In genomic region chr13:40318366-40318765, GRCh38 we compare ENCODE assay signal across 12 cellular contexts.
DNase-seq lines count a peak whose midpoint lies in the region; ATAC-seq and TF ChIP-seq lines count a peak whose summit lies in the region.
"Had no signal": no experiment of that assay in that cellular context is flagged by ENCODE, and none has a peak within 500 bp of the region (broad histone marks: within the 10 kb centered on the region; RNA-seq: fewer than 3 reads in every experiment).

No MANE protein-coding gene starts in this region.

- H2AK5ac ChIP-seq in mesenchymal stem cell (ENCODE audit: low read length, severe bottlenecking) = no peak overlapping the region

- H3K9ac ChIP-seq in mesenchymal stem cell (ENCODE audit: low read length) = no peak overlapping the region

- ATAC-seq in left cardiac atrium (peak; percentile 42 to 48), HG02840 (IDR thresholded peaks at IDR 0.05; ENCODE audit: low FRiP score, unreplicated experiment) (no peak)

- H3K27me3 ChIP-seq in mesenchymal stem cell (ENCODE audit: control insufficient read depth in 1 of 2, insufficient read depth in 1 of 2, low read length in 2 of 2) = peaks cover 0 to 3% of the 10 kb centered on the region in 2 experiments

- peaks cover 2% of the 10 kb centered on the region for H3K9me3 Mint-ChIP-seq in activated naive CD4-positive, alpha-beta T cell treated with anti-CD3 and anti-CD28 coated beads for 36 hours

- no peak overlapping the region for H4K91ac ChIP-seq in mesenchymal stem cell (ENCODE audit: low read length)

- H3K27ac ChIP-seq in OCI-LY7 (ENCODE audit: low read depth, low read length, poor library complexity, severe bottlenecking) (no peak overlapping the region), mesenchymal stem cell (ENCODE audit: low read length, poor library complexity, severe bottlenecking) (no peak overlapping the region)

- no peaks in the 10 kb centered on the region for H3K79me1 ChIP-seq in mesenchymal stem cell (replicated peaks; ENCODE audit: low read length, poor library complexity, severe bottlenecking)

- no peak overlapping the region for H3K4me3 Mint-ChIP-seq in activated naive CD4-positive, alpha-beta T cell treated with anti-CD3 and anti-CD28 coated beads for 36 hours
- H3K4me3 Mint-ChIP-seq: brain had no signal

- H2BK15ac ChIP-seq in mesenchymal stem cell (ENCODE audit: low read depth, poor library complexity, severe bottlenecking) = no peak overlapping the region

- no peak overlapping the region for H4K8ac ChIP-seq in mesenchymal stem cell (ENCODE audit: low read length)

- no peak overlapping the region for H2BK12ac ChIP-seq in mesenchymal stem cell (ENCODE audit: low read length in 2 of 2)

- no peak overlapping the region for H3K18ac ChIP-seq in mesenchymal stem cell (ENCODE audit: low read depth in 1 of 2, low read length in 2 of 2)

- no peak for TF ChIP-seq CTCF in OCI-LY7 (conservative IDR thresholded peaks at IDR 0.05; ENCODE audit: low read length)

- CTCF ChIA-PET in activated naive CD4-positive, alpha-beta T cell treated with anti-CD3 and anti-CD28 coated beads for 36 hours (lab: Charles Lee) = interaction anchor here (0.8 to 0.9 kb wide), 2 partner anchors 48 to 118 kb away, joined by 3 read pairs; no protein-coding TSS in a partner anchor
- CTCF ChIA-PET in OCI-LY7 (lab: Charles Lee; ENCODE audit: unreplicated experiment) = no interaction called here

- H2BK5ac ChIP-seq in mesenchymal stem cell (ENCODE audit: low read depth, low read length, poor library complexity, severe bottlenecking) = no peak overlapping the region

- H3K14ac ChIP-seq in mesenchymal stem cell (ENCODE audit: low read length in 2 of 2) = no peak overlapping the region

- peaks cover 2% of the 10 kb centered on the region for H3K36me3 Mint-ChIP-seq in activated naive CD4-positive, alpha-beta T cell treated with anti-CD3 and anti-CD28 coated beads for 36 hours (ENCODE audit: low read depth)

- H3K4me1 Mint-ChIP-seq in activated naive CD4-positive, alpha-beta T cell treated with anti-CD3 and anti-CD28 coated beads for 36 hours (ENCODE audit: low read depth) = peaks cover 64% of the 10 kb centered on the region

- H3K4me2 ChIP-seq in OCI-LY7 (ENCODE audit: low read length) = peak overlapping the region; percentile 13
- no peak overlapping the region for H3K4me2 ChIP-seq in mesenchymal stem cell (ENCODE audit: low read length, poor library complexity, severe bottlenecking)

- H3K27me3 Mint-ChIP-seq in activated naive CD4-positive, alpha-beta T cell treated with anti-CD3 and anti-CD28 coated beads for 36 hours (ENCODE audit: low read depth) = no peaks in the 10 kb centered on the region

- H3K4me1 ChIP-seq in OCI-LY7 (ENCODE audit: insufficient read depth, low read length, poor library complexity, severe bottlenecking) (peaks cover 28% of the 10 kb centered on the region), mesenchymal stem cell (ENCODE audit: control insufficient read depth, insufficient read depth, low read depth, low read length) (no peaks in the 10 kb centered on the region)

- H3K36me3 ChIP-seq in OCI-LY7 (ENCODE audit: insufficient read depth, low read length) (no peaks in the 10 kb centered on the region), mesenchymal stem cell (ENCODE audit: control insufficient read depth in 1 of 2, insufficient read depth in 2 of 2, low read depth in 1 of 2, low read length in 2 of 2) (no peaks in the 10 kb centered on the region)

- no peak overlapping the region for H3K23ac ChIP-seq in mesenchymal stem cell (ENCODE audit: low read length in 2 of 2)

- H3K9me3 ChIP-seq in OCI-LY7 (ENCODE audit: low read length) (no peaks in the 10 kb centered on the region), mesenchymal stem cell (ENCODE audit: control insufficient read depth, low read length) (peaks cover 8% of the 10 kb centered on the region)

- no peak overlapping the region for H3K4ac ChIP-seq in mesenchymal stem cell (ENCODE audit: low read depth in 1 of 2, low read length in 2 of 2)

- no peak overlapping the region for H3K4me3 ChIP-seq in OCI-LY7 (ENCODE audit: low read depth, low read length, poor library complexity, severe bottlenecking)
- H3K4me3 ChIP-seq in mesenchymal stem cell (ENCODE audit: insufficient read depth in 1 of 2, low read depth in 1 of 2, low read length in 2 of 2) = no peak overlapping the region

- no peaks in the 10 kb centered on the region for H3K9me2 ChIP-seq in OCI-LY7 (ENCODE audit: insufficient read depth, low read length)

- POLR2A ChIA-PET in OCI-LY7 (lab: Charles Lee) = interaction anchor here (0.9 kb wide), 1 partner anchor 10 kb away, joined by 3 read pairs; no protein-coding TSS in a partner anchor

- no peak overlapping the region for H2BK120ac ChIP-seq in mesenchymal stem cell (ENCODE audit: low read depth, low read length)

- 79% methylated on average over 2 of the region's 2 CpGs for WGBS in mesenchymal stem cell

- H4K20me1 ChIP-seq in OCI-LY7 (ENCODE audit: insufficient read depth, low read length) = no peaks in the 10 kb centered on the region

- intact Hi-C loops in activated naive CD4-positive, alpha-beta T cell treated with anti-CD3 and anti-CD28 coated beads for 36 hours (cut with micrococcal nuclease) = loop anchor here (5.0 kb wide), 1 partner anchor 169 kb away; no protein-coding TSS in a partner anchor
- intact Hi-C loops in OCI-LY7 (cut with micrococcal nuclease; ENCODE audit: unreplicated experiment) = no loop called here
- intact Hi-C loops in left cardiac atrium (cut with DNase I) = no loop called here

- no peak overlapping the region for H2AFZ ChIP-seq in OCI-LY7 (ENCODE audit: low read length)
- H2AFZ ChIP-seq in mesenchymal stem cell (ENCODE audit: low read depth, low read length) = no peak overlapping the region

- DNase-seq in activated naive CD4-positive, alpha-beta T cell treated with anti-CD3 and anti-CD28 coated beads for 36 hours = peak; percentile 23
- no peak for DNase-seq in activated naive CD4-positive, alpha-beta T cell treated with Interleukin-2 at 50 U/mL for 16 hours
- DNase-seq in OCI-LY7 (ENCODE audit: low spot score) (peak; percentile 22), left cardiac atrium (peak; percentile 76), superior temporal gyrus (ENCODE audit: extremely low spot score) (peak; percentile 44), mesenchymal stem cell (no peak), EL (no peak)
- DNase-seq: NCI-H1694 treated with DMSO at 0.1 percent for 48 hours; stimulated activated CD4-positive, alpha-beta T cell treated with anti-CD3 and anti-CD28 coated beads, Interleukin-15, amount 100 ng/mL, for 24 hours; SW 1271 had no signal

- no TSS peak for BruUV-seq in OCI-LY7 (replicated peaks; lab: Mats Ljungman, UMichigan)

- no peak overlapping the region for H3K27ac Mint-ChIP-seq in activated naive CD4-positive, alpha-beta T cell treated with anti-CD3 and anti-CD28 coated beads for 36 hours
- H3K27ac Mint-ChIP-seq: brain had no signal

- H3K79me2 ChIP-seq in OCI-LY7 (ENCODE audit: insufficient read depth, low read depth, low read length) = no peaks in the 10 kb centered on the region

Comparison
In these comparisons a context has a peak if more than half of its experiments do, and no peak if none do; other contexts are left out.
1. DNase-seq: peak in activated naive CD4-positive, alpha-beta T cell treated with anti-CD3 and anti-CD28 coated beads for 36 hours (single experiment), OCI-LY7 (single experiment), left cardiac atrium (single experiment) and superior temporal gyrus (single experiment); none in activated naive CD4-positive, alpha-beta T cell treated with Interleukin-2 at 50 U/mL for 16 hours (single experiment), mesenchymal stem cell (single experiment) and EL (single experiment).